19 cellular contexts compared by ENCODE assay signal in the genomic region with DNA sequence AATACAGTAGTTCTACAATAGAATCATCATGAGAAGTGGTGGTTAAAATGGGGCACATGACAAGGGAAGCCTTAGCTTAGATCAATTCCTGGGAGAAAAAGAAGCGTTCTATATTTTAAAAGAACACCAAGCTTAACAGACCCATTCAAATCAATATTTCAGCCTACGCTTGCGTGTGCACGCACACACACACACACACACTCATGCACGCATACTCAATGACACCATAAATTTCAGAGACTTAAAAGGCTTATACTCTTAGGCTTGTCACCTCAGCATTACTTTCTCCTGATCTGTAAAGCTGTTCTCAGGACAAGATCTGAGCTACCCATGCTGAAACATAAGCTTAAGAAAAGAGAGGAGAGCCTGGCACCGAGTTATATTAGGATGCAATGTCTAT.
"Had no signal": no experiment of that assay in that cellular context is flagged by ENCODE, and none has a peak within 500 bp of the region (broad histone marks: within the 10 kb centered on the region; RNA-seq: fewer than 3 reads in every experiment).

No MANE protein-coding gene starts in this region.

- H3K4me1 Mint-ChIP-seq: activated B cell treated with CpG ODN at 0.5 μM for 24 hours; activated naive CD8-positive, alpha-beta T cell treated with anti-CD3 and anti-CD28 coated beads, Interleukin-2, amount 10 ng/mL, durations not matched to agents 7 days and 5 days; memory B cell; nephron had no signal

- H3K9me3 Mint-ChIP-seq: activated B cell treated with CpG ODN at 0.5 μM for 24 hours; activated CD4-positive, alpha-beta memory T cell treated with anti-CD3 and anti-CD28 coated beads for 36 hours; activated naive CD4-positive, alpha-beta T cell treated with anti-CD3 and anti-CD28 coated beads for 36 hours; activated naive CD8-positive, alpha-beta T cell treated with anti-CD3 and anti-CD28 coated beads, Interleukin-2, amount 10 ng/mL, durations not matched to agents 7 days and 5 days; activated T-cell treated with anti-CD3 and anti-CD28 coated beads, Interleukin-2, amount 50 U/mL, for 72 hours; nephron; type B pancreatic cell had no signal

- DNase-seq: activated B cell treated with CpG ODN at 0.5 μM for 24 hours; activated CD4-positive, alpha-beta memory T cell treated with anti-CD3 and anti-CD28 coated beads for 36 hours; activated CD4-positive, alpha-beta T cell treated with anti-CD3 and anti-CD28 coated beads for 4 hours; activated effector memory CD4-positive, alpha-beta T cell treated with Interleukin-2 at 50 U/mL for 16 hours; activated naive CD4-positive, alpha-beta T cell treated with anti-CD3 and anti-CD28 coated beads for 36 hours; activated naive CD8-positive, alpha-beta T cell treated with anti-CD3 and anti-CD28 coated beads, Interleukin-2, amount 10 ng/mL, durations not matched to agents 7 days and 5 days; activated T-cell treated with anti-CD3 and anti-CD28 coated beads, Interleukin-2, amount 50 U/mL, for 72 hours; amniotic stem cell; cerebellar nuclear complex; heart left ventricle; islet precursor cell; left cardiac atrium; stimulated activated CD4-positive, alpha-beta T cell treated with anti-CD3 and anti-CD28 coated beads, Interleukin-4, amount 100 ng/mL, for 1 hour; stimulated activated naive CD4-positive, alpha-beta T cell; T1000 had no signal

- H3K27ac Mint-ChIP-seq: activated B cell treated with CpG ODN at 0.5 μM for 24 hours; activated CD4-positive, alpha-beta memory T cell treated with anti-CD3 and anti-CD28 coated beads for 36 hours; activated naive CD4-positive, alpha-beta T cell treated with anti-CD3 and anti-CD28 coated beads for 36 hours; activated naive CD8-positive, alpha-beta T cell treated with anti-CD3 and anti-CD28 coated beads, Interleukin-2, amount 10 ng/mL, durations not matched to agents 7 days and 5 days; activated T-cell treated with anti-CD3 and anti-CD28 coated beads, Interleukin-2, amount 50 U/mL, for 72 hours; memory B cell; type B pancreatic cell had no signal

- H3K36me3 Mint-ChIP-seq: activated CD4-positive, alpha-beta memory T cell treated with anti-CD3 and anti-CD28 coated beads for 36 hours; activated naive CD8-positive, alpha-beta T cell treated with anti-CD3 and anti-CD28 coated beads, Interleukin-2, amount 10 ng/mL, durations not matched to agents 7 days and 5 days; memory B cell; type B pancreatic cell had no signal

- ATAC-seq: activated T-cell treated with anti-CD3 and anti-CD28 coated beads, Interleukin-2, amount 50 U/mL, for 72 hours; gastroesophageal sphincter; left cardiac atrium had no signal

- H3K27me3 Mint-ChIP-seq: activated B cell treated with CpG ODN at 0.5 μM for 24 hours; activated naive CD8-positive, alpha-beta T cell treated with anti-CD3 and anti-CD28 coated beads, Interleukin-2, amount 10 ng/mL, durations not matched to agents 7 days and 5 days; memory B cell had no signal

- H3K4me3 Mint-ChIP-seq: activated B cell treated with CpG ODN at 0.5 μM for 24 hours; activated CD4-positive, alpha-beta memory T cell treated with anti-CD3 and anti-CD28 coated beads for 36 hours; activated naive CD4-positive, alpha-beta T cell treated with anti-CD3 and anti-CD28 coated beads for 36 hours; activated naive CD8-positive, alpha-beta T cell treated with anti-CD3 and anti-CD28 coated beads, Interleukin-2, amount 10 ng/mL, durations not matched to agents 7 days and 5 days; activated T-cell treated with anti-CD3 and anti-CD28 coated beads, Interleukin-2, amount 50 U/mL, for 72 hours; memory B cell; nephron; type B pancreatic cell had no signal
